Comparison of ENCODE assay signal across 8 cellular contexts in the genomic region with DNA sequence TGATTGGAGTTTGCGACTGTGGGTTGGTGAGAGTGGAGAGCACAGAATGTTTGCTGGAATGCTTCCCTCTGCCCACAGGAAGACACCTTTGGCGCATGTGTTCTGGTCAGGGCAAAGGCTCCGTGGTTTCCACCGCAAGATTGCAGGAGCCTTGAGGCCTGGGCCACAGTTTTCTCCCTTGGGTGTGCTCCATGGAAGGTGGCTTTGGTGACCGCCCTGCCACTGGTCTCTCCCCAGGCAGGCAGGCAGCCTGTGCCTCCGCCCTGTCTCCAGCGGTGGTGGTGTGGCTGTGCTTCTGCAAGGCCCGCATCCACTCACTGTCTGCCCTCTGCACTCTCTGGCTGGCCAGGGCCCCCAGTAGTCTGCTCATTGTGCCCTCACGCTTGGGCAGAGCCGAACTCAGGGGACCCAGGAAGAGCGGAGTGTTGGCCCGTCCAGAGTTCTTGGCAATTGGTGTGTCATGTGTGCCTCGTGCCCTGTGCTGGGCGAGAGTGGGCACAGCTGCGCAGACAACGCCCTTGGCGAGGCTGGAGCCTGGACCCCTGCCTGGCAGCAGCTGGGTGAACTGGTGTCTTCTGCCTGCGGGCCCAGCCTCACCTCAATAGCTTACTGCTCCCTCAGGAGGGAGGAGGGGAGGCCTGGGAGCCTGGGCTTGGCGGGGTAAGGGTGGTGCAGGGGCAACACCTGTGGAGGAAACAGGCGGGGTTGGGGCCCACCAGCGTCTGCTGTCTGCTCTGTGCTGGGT. TPM values are rescaled to one million over a fixed set of nuclear protein-coding genes. Genes with fewer than 3 reads are reported as not detected.
DNase-seq lines count a peak whose midpoint lies in the region; ATAC-seq and TF ChIP-seq lines count a peak whose summit lies in the region.

No MANE protein-coding gene starts in this region.

- TF ChIP-seq CTCF in activated B cell treated with CpG ODN at 0.5 μM for 24 hours (IDR thresholded peaks at IDR 0.05) = no peak
- TF ChIP-seq CTCF in hepatocyte (IDR thresholded peaks at IDR 0.05; ENCODE audit: poor library complexity) = no peak

- no peak overlapping the region for H3K4me3 ChIP-seq in hepatocyte

- no peaks in the 10 kb centered on the region for H3K27me3 Mint-ChIP-seq in activated B cell treated with CpG ODN at 0.5 μM for 24 hours
- no peaks in the 10 kb centered on the region for H3K27me3 Mint-ChIP-seq in stimulated activated naive CD8-positive, alpha-beta T cell treated with anti-CD3 and anti-CD28 coated beads, Interleukin-15, amount 100 ng/mL, for 72 hours

- H3K4me2 ChIP-seq in hepatocyte = peak overlapping the region; percentile 99

- H3K4me1 ChIP-seq in hepatocyte (ENCODE audit: insufficient read depth) = peaks cover 17% of the 10 kb centered on the region

- H3K27me3 ChIP-seq in hepatocyte = no peaks in the 10 kb centered on the region

- no peaks in the 10 kb centered on the region for H3K36me3 ChIP-seq in hepatocyte (replicated peaks; ENCODE audit: insufficient read depth, low read depth)

- H3K27ac Mint-ChIP-seq in activated B cell treated with CpG ODN at 0.5 μM for 24 hours = no peak overlapping the region
- H3K27ac Mint-ChIP-seq in stimulated activated naive CD8-positive, alpha-beta T cell treated with anti-CD3 and anti-CD28 coated beads, Interleukin-15, amount 100 ng/mL, for 72 hours = peak overlapping the region in 1 of 2 donors; percentile 94

- H4K20me1 ChIP-seq in hepatocyte (ENCODE audit: insufficient read depth, poor library complexity, severe bottlenecking) = peaks cover 58% of the 10 kb centered on the region

- peak; percentile 70 for DNase-seq in NCI-H82 (lab: John Stamatoyannopoulos, UW)
- DNase-seq in NCI-H82 treated with DMSO at 0.1 percent for 48 hours (lab: John Stamatoyannopoulos, UW; ENCODE audit: unreplicated experiment) = no peak
- DNase-seq in activated B cell treated with CpG ODN at 0.5 μM for 24 hours = no peak
- no peak for DNase-seq in hepatocyte (ENCODE audit: low spot score)
- no peak for DNase-seq in stimulated activated naive CD8-positive, alpha-beta T cell treated with anti-CD3 and anti-CD28 coated beads, Interleukin-15, amount 100 ng/mL, for 72 hours
- DNase-seq in AML-193 (lab: John Stamatoyannopoulos, UW) = no peak
- DNase-seq in dedifferentiated amniotic fluid mesenchymal stem cell (ENCODE audit: extremely low spot score) = no peak
- DNase-seq in erythroblast (lab: John Stamatoyannopoulos, UW) = no peak

- CTCF ChIA-PET in activated B cell treated with CpG ODN at 0.5 μM for 24 hours (lab: Charles Lee) = interaction anchor here (1.5 kb wide), 1 partner anchor 23 kb away, joined by 4 read pairs; a partner anchor contains a TSS

- peak overlapping the region; percentile 98 for H3K27ac ChIP-seq in hepatocyte

- WGBS in hepatocyte (ENCODE audit: low lambda C conversion rate, missing lambda C conversion rate) = 97% methylated on average over 19 of the region's 21 CpGs

- H2AFZ ChIP-seq in hepatocyte = no peak overlapping the region

- POLR2A ChIA-PET in activated B cell treated with CpG ODN at 0.5 μM for 24 hours (lab: Charles Lee) = interaction anchor here (2.1 kb wide), 1 partner anchor 23 kb away, joined by 17 read pairs; a partner anchor contains a TSS

- H3K79me2 ChIP-seq in hepatocyte = peaks cover 64% of the 10 kb centered on the region

- no peaks in the 10 kb centered on the region for H3K9me3 ChIP-seq in hepatocyte (ENCODE audit: low read depth)

- peak overlapping the region; percentile 96 for H3K4me3 Mint-ChIP-seq in activated B cell treated with CpG ODN at 0.5 μM for 24 hours
- H3K4me3 Mint-ChIP-seq in stimulated activated naive CD8-positive, alpha-beta T cell treated with anti-CD3 and anti-CD28 coated beads, Interleukin-15, amount 100 ng/mL, for 72 hours = peak overlapping the region; percentile 98

- H3K36me3 Mint-ChIP-seq in activated B cell treated with CpG ODN at 0.5 μM for 24 hours (ENCODE audit: low read depth) = peaks cover 17% of the 10 kb centered on the region

- TF ChIP-seq POLR2A in erythroblast (IDR thresholded peaks at IDR 0.05; ENCODE audit: low read length) = no peak

- H3K4me1 Mint-ChIP-seq in activated B cell treated with CpG ODN at 0.5 μM for 24 hours = peaks cover 62% of the 10 kb centered on the region
- peaks cover 47% of the 10 kb centered on the region for H3K4me1 Mint-ChIP-seq in stimulated activated naive CD8-positive, alpha-beta T cell treated with anti-CD3 and anti-CD28 coated beads, Interleukin-15, amount 100 ng/mL, for 72 hours

- ATAC-seq in activated B cell treated with CpG ODN at 0.5 μM for 24 hours (ENCODE audit: low read depth) = no peak
- ATAC-seq in stimulated activated naive CD8-positive, alpha-beta T cell treated with anti-CD3 and anti-CD28 coated beads, Interleukin-15, amount 100 ng/mL, for 72 hours = no peak

- no peaks in the 10 kb centered on the region for H3K9me2 ChIP-seq in hepatocyte (replicated peaks; ENCODE audit: insufficient read depth)

- no peaks in the 10 kb centered on the region for H3K9me3 Mint-ChIP-seq in activated B cell treated with CpG ODN at 0.5 μM for 24 hours
- no peaks in the 10 kb centered on the region for H3K9me3 Mint-ChIP-seq in stimulated activated naive CD8-positive, alpha-beta T cell treated with anti-CD3 and anti-CD28 coated beads, Interleukin-15, amount 100 ng/mL, for 72 hours

- intact Hi-C loops in activated B cell treated with CpG ODN at 0.5 μM for 24 hours (cut with micrococcal nuclease) = loop anchor here (2.0 kb wide), 2 partner anchors 33 to 265 kb away; a partner anchor contains a TSS

RNA-seq across cellular contexts. Expression of a gene that starts 2.0 kb away (rescaled TPM):
- 104 and 119 TPM in 2 replicates for total RNA-seq in activated B cell treated with CpG ODN at 0.5 μM for 24 hours
- 157 and 158 TPM in 2 replicates for total RNA-seq in hepatocyte
- 306 and 368 TPM in 2 replicates for polyA plus RNA-seq in hepatocyte

RNA-seq across cellular contexts. Expression of a gene that starts 7.7 kb away (rescaled TPM):
- total RNA-seq in activated B cell treated with CpG ODN at 0.5 μM for 24 hours = 0.24 and 0.35 TPM in 2 replicates
- 0.80 and 1.6 TPM in 2 replicates for total RNA-seq in hepatocyte
- 0.40 and 0.63 TPM in 2 replicates for polyA plus RNA-seq in hepatocyte

RNA-seq across cellular contexts. Expression of a gene that starts 23.6 kb away (rescaled TPM):
- total RNA-seq in activated B cell treated with CpG ODN at 0.5 μM for 24 hours (10.8 and 14.5 TPM in 2 replicates), hepatocyte (5.0 and 5.7 TPM in 2 replicates)
- 4.7 and 5.6 TPM in 2 replicates for polyA plus RNA-seq in hepatocyte

RNA-seq across cellular contexts. Expression of a gene that starts 32.9 kb away (rescaled TPM):
- 34.0 and 34.3 TPM in 2 replicates for total RNA-seq in activated B cell treated with CpG ODN at 0.5 μM for 24 hours
- total RNA-seq in hepatocyte = 59.6 and 64.8 TPM in 2 replicates
- polyA plus RNA-seq in hepatocyte = 122 and 130 TPM in 2 replicates

RNA-seq across cellular contexts. Expression of a gene that starts 38.9 kb away (rescaled TPM):
- 11.9 and 13.3 TPM in 2 replicates for total RNA-seq in activated B cell treated with CpG ODN at 0.5 μM for 24 hours
- total RNA-seq in hepatocyte = 8.3 and 12.3 TPM in 2 replicates
- polyA plus RNA-seq in hepatocyte = 24.6 and 31.6 TPM in 2 replicates
